In the genomic region with DNA sequence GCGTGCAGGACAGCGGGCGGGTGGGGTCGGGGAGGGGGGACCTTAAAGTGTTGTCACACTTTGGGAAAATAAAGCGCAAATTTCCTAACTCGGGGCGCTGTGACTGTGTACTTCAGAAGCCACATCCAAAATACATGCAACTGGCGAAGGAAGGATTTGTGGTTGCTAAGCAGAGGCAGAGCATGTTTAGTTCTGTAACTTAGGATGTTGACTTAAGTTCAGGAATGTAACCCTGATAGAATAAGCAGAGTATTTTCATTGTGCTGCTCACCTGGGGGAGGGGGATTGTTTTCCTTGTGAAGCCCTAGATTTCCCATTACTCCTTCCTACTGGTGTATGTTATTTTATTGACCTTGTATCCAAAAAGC, we compare ENCODE assay signal across 8 cellular contexts. TPM values are rescaled to one million over a fixed set of nuclear protein-coding genes. Genes with fewer than 3 reads are reported as not detected.
DNase-seq lines count a peak whose midpoint lies in the region; ATAC-seq and TF ChIP-seq lines count a peak whose summit lies in the region.

No MANE protein-coding gene starts in this region.

- H3K27ac ChIP-seq in right cardiac atrium (ENCODE audit: low read length), result peak overlapping the region; percentile 50
- peak overlapping the region; percentile 84 to 97 (median 90) for H3K27ac ChIP-seq in gastrocnemius medialis

- TF ChIP-seq POLR2A in gastrocnemius medialis (IDR thresholded peaks at IDR 0.05), result no peak

- H3K36me3 ChIP-seq in gastrocnemius medialis, result no peaks in the 10 kb centered on the region

- H3K9me3 Mint-ChIP-seq in activated naive CD4-positive, alpha-beta T cell treated with anti-CD3 and anti-CD28 coated beads, Interleukin-2, amount 10 ng/mL, durations not matched to agents 7 days and 5 days, result no peaks in the 10 kb centered on the region
- no peaks in the 10 kb centered on the region for H3K9me3 Mint-ChIP-seq in activated T-helper 17 cell treated with anti-CD3 and anti-CD28 coated beads, Interleukin-2, amount 50 U/mL, for 72 hours

- H3K4me3 ChIP-seq in right cardiac atrium (ENCODE audit: low read length) (peak overlapping the region; percentile 79), gastrocnemius medialis (peak overlapping the region; percentile 55 to 73 (median 58))

- H3K4me3 Mint-ChIP-seq in activated naive CD4-positive, alpha-beta T cell treated with anti-CD3 and anti-CD28 coated beads, Interleukin-2, amount 10 ng/mL, durations not matched to agents 7 days and 5 days, result peak overlapping the region; percentile 78
- peak overlapping the region; percentile 69 for H3K4me3 Mint-ChIP-seq in activated T-helper 17 cell treated with anti-CD3 and anti-CD28 coated beads, Interleukin-2, amount 50 U/mL, for 72 hours

- ATAC-seq in activated T-helper 17 cell treated with anti-CD3 and anti-CD28 coated beads, Interleukin-2, amount 50 U/mL, for 72 hours (replicated peaks), result no peak
- ATAC-seq in right cardiac atrium, result peak; percentile 2 to 8
- no peak for ATAC-seq in gastrocnemius medialis
- ATAC-seq in HG02885 (IDR thresholded peaks at IDR 0.05; ENCODE audit: poor library complexity, unreplicated experiment), result no peak

- CTCF ChIA-PET in activated naive CD4-positive, alpha-beta T cell treated with anti-CD3 and anti-CD28 coated beads, Interleukin-2, amount 10 ng/mL, durations not matched to agents 7 days and 5 days (lab: Charles Lee), result interaction anchor here (1.0 to 3.6 kb wide), 5 partner anchors 39 to 212 kb away, joined by 3 to 21 read pairs (median 4); no protein-coding TSS in a partner anchor

- WGBS in right cardiac atrium, result under 1% methylated on average over 8 of the region's 8 CpGs

- H3K27me3 ChIP-seq in right cardiac atrium (ENCODE audit: control insufficient read depth, insufficient read depth) (no peaks in the 10 kb centered on the region), gastrocnemius medialis (no peaks in the 10 kb centered on the region)

- TF ChIP-seq CTCF in gastrocnemius medialis (IDR thresholded peaks at IDR 0.05 in 4 of 5, conservative IDR thresholded peaks at IDR 0.05 in 1 of 5), result no peak
- no peak for TF ChIP-seq CTCF in GM10266 (IDR thresholded peaks at IDR 0.05; ENCODE audit: control insufficient read depth, insufficient read depth, low read depth, missing control alignments)

- intact Hi-C loops in right cardiac atrium (cut with DNase I) (loop anchor here (2.0 to 5.0 kb wide), 5 partner anchors 42 to 208 kb away; no protein-coding TSS in a partner anchor), gastrocnemius medialis (cut with DNase I; ENCODE audit: low total_unique reads) (loop anchor here (2.0 to 5.0 kb wide), 4 partner anchors 57 to 214 kb away; no protein-coding TSS in a partner anchor)

- DNase-seq in activated naive CD4-positive, alpha-beta T cell treated with anti-CD3 and anti-CD28 coated beads, Interleukin-2, amount 10 ng/mL, durations not matched to agents 7 days and 5 days, result no peak
- no peak for DNase-seq in activated naive CD4-positive, alpha-beta T cell treated with anti-CD3 and anti-CD28 coated beads, Interleukin-2, amount 50 U/mL, for 16 hours
- no peak for DNase-seq in right cardiac atrium
- no peak for DNase-seq in gastrocnemius medialis
- no peak for DNase-seq in NAMALWA (ENCODE audit: low spot score)
- DNase-seq in GM10266 (ENCODE audit: extremely low spot score), result no peak

- H3K9me3 ChIP-seq in right cardiac atrium (ENCODE audit: control insufficient read depth, low read length), result no peaks in the 10 kb centered on the region
- H3K9me3 ChIP-seq in gastrocnemius medialis, result no peaks in the 10 kb centered on the region

- peaks cover 57% of the 10 kb centered on the region for H3K4me1 Mint-ChIP-seq in activated naive CD4-positive, alpha-beta T cell treated with anti-CD3 and anti-CD28 coated beads, Interleukin-2, amount 10 ng/mL, durations not matched to agents 7 days and 5 days
- peaks cover 28% of the 10 kb centered on the region for H3K4me1 Mint-ChIP-seq in activated T-helper 17 cell treated with anti-CD3 and anti-CD28 coated beads, Interleukin-2, amount 50 U/mL, for 72 hours

- H3K4me1 ChIP-seq in right cardiac atrium (ENCODE audit: control insufficient read depth, insufficient read depth, low read length) (peaks cover under 1% of the 10 kb centered on the region), gastrocnemius medialis (peaks cover 44 to 50% of the 10 kb centered on the region in 2 donors)

- H3K27me3 Mint-ChIP-seq in activated naive CD4-positive, alpha-beta T cell treated with anti-CD3 and anti-CD28 coated beads, Interleukin-2, amount 10 ng/mL, durations not matched to agents 7 days and 5 days, result peaks cover 5% of the 10 kb centered on the region
- no peaks in the 10 kb centered on the region for H3K27me3 Mint-ChIP-seq in activated T-helper 17 cell treated with anti-CD3 and anti-CD28 coated beads, Interleukin-2, amount 50 U/mL, for 72 hours

- in situ Hi-C loops in gastrocnemius medialis (cut with MboI; ENCODE audit: low sequenced_read_pairs in 4 of 4), result loop anchor here (5.0 to 25.0 kb wide), 6 partner anchors 57 to 207 kb away; no protein-coding TSS in a partner anchor

- H3K36me3 Mint-ChIP-seq in activated naive CD4-positive, alpha-beta T cell treated with anti-CD3 and anti-CD28 coated beads, Interleukin-2, amount 10 ng/mL, durations not matched to agents 7 days and 5 days, result peaks cover 22% of the 10 kb centered on the region
- H3K36me3 Mint-ChIP-seq in activated T-helper 17 cell treated with anti-CD3 and anti-CD28 coated beads, Interleukin-2, amount 50 U/mL, for 72 hours (ENCODE audit: low read depth), result peaks cover 17% of the 10 kb centered on the region

- H3K27ac Mint-ChIP-seq in activated naive CD4-positive, alpha-beta T cell treated with anti-CD3 and anti-CD28 coated beads, Interleukin-2, amount 10 ng/mL, durations not matched to agents 7 days and 5 days, result peak overlapping the region; percentile 81
- no peak overlapping the region for H3K27ac Mint-ChIP-seq in activated T-helper 17 cell treated with anti-CD3 and anti-CD28 coated beads, Interleukin-2, amount 50 U/mL, for 72 hours

RNA-seq across cellular contexts. Expression of gene FAM53B, which starts 0.5 kb away (rescaled TPM):
- 10 to 100 TPM; 21.7 to 36.8 TPM for total RNA-seq in activated T-helper 17 cell treated with anti-CD3 and anti-CD28 coated beads, Interleukin-2, amount 50 U/mL, for 72 hours
- total RNA-seq in right cardiac atrium (10 to 100 TPM; 34.6 to 58.3 (median 49.8) TPM), gastrocnemius medialis (100 to 1,000 TPM; 140 to 253 (median 192) TPM)
- 39.5 TPM for polyA plus RNA-seq in right cardiac atrium

RNA-seq across cellular contexts. Expression of gene EEF1AKMT2, which starts 47.0 kb away (rescaled TPM):
- 1 to 10 TPM; 7.6 to 10.0 TPM for total RNA-seq in activated T-helper 17 cell treated with anti-CD3 and anti-CD28 coated beads, Interleukin-2, amount 50 U/mL, for 72 hours
- total RNA-seq in right cardiac atrium (10 to 100 TPM; 10.6 to 14.5 (median 12.2) TPM), gastrocnemius medialis (10 to 100 TPM in 2 of 4 donors, 1 to 10 TPM in 2; 7.9 to 13.5 (median 9.6) TPM)
- polyA plus RNA-seq in right cardiac atrium, result 8.9 TPM

RNA-seq across cellular contexts. Expression of gene ABRAXAS2, which starts 56.9 kb away (rescaled TPM):
- total RNA-seq in activated T-helper 17 cell treated with anti-CD3 and anti-CD28 coated beads, Interleukin-2, amount 50 U/mL, for 72 hours, result 10 to 100 TPM; 12.4 to 20.8 TPM
- total RNA-seq in right cardiac atrium (10 to 100 TPM in 3 of 4 donors, 1 to 10 TPM in 1; 9.9 to 13.7 (median 12.5) TPM), gastrocnemius medialis (10 to 100 TPM; 22.7 to 27.3 (median 24.9) TPM)
- polyA plus RNA-seq in right cardiac atrium, result 5.6 TPM

Comparison
In these comparisons a context has a peak if more than half of its experiments do, and no peak if none do; other contexts are left out.
1. ATAC-seq: peak in right cardiac atrium (2 of 2); none in activated T-helper 17 cell treated with anti-CD3 and anti-CD28 coated beads, Interleukin-2, amount 50 U/mL, for 72 hours (single experiment), gastrocnemius medialis (0 of 2) and HG02885 (single experiment).